In genomic region chr7:105531797-105532671, GRCh38 we compare ENCODE assay signal across 1 cellular context.
TF ChIP-seq lines count a peak whose summit lies in the region.

RINT1 (plus strand) TSS chr7:105532201; CDS start chr7:105532316, 115 bp downstream.

TF ChIP-seq in K562, 482 proteins besides CTCF, POLR2A, EP300 and RAD21 (continued from another document and continues in another):
- TF ChIP-seq MBD1 (CRISPR knock-in tag; IDR thresholded peaks at IDR 0.05) = no peak
- peak; percentile 96 for TF ChIP-seq MTA3 (IDR thresholded peaks at IDR 0.05; ENCODE audit: borderline replicate concordance)
- peak; percentile 78; the same call in 1 of the 2 replicates for TF ChIP-seq ELF2 (CRISPR knock-in tag; IDR thresholded peaks at IDR 0.05)
- peak; percentile 95 for TF ChIP-seq POLR2H (tag; IDR thresholded peaks at IDR 0.05; ENCODE audit: low read depth)
- TF ChIP-seq RUNX1 (IDR thresholded peaks at IDR 0.05; ENCODE audit: low read depth) = no peak
- TF ChIP-seq POLR2B (IDR thresholded peaks at IDR 0.05; ENCODE audit: low read depth, partially characterized antibody) = peak; percentile 99
- TF ChIP-seq SAP30 (IDR thresholded peaks at IDR 0.05; ENCODE audit: borderline replicate concordance, insufficient read depth, low read depth, low read length, poor library complexity, severe bottlenecking) = peak; percentile 94
- peak; percentile 93 for TF ChIP-seq NBN (IDR thresholded peaks at IDR 0.05; ENCODE audit: low read depth)
- TF ChIP-seq, protein P1, sequence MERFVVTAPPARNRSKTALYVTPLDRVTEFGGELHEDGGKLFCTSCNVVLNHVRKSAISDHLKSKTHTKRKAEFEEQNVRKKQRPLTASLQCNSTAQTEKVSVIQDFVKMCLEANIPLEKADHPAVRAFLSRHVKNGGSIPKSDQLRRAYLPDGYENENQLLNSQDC (CRISPR knock-in tag; IDR thresholded peaks at IDR 0.05) = no peak; the same call in 1 of the 2 replicates
- TF ChIP-seq RB1 (IDR thresholded peaks at IDR 0.05; ENCODE audit: low read depth) = peak; percentile 84
- TF ChIP-seq, protein P2, sequence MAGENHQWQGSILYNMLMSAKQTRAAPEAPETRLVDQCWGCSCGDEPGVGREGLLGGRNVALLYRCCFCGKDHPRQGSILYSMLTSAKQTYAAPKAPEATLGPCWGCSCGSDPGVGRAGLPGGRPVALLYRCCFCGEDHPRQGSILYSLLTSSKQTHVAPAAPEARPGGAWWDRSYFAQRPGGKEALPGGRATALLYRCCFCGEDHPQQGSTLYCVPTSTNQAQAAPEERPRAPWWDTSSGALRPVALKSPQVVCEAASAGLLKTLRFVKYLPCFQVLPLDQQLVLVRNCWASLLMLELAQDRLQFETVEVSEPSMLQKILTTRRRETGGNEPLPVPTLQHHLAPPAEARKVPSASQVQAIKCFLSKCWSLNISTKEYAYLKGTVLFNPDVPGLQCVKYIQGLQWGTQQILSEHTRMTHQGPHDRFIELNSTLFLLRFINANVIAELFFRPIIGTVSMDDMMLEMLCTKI (IDR thresholded peaks at IDR 0.05; ENCODE audit: partially characterized antibody) = no peak
- no peak for TF ChIP-seq PHF21A (IDR thresholded peaks at IDR 0.05; ENCODE audit: borderline replicate concordance, low read depth)
- TF ChIP-seq TCFL5 (CRISPR knock-in tag; conservative IDR thresholded peaks at IDR 0.05) = no peak
- TF ChIP-seq FOS (IDR thresholded peaks at IDR 0.05; ENCODE audit: extremely low read depth, insufficient read length) = no peak
- TF ChIP-seq NCOR1 (IDR thresholded peaks at IDR 0.05) = peak; percentile 54; the same call in 1 of the 2 replicates
- TF ChIP-seq NR2C2 (CRISPR knock-in tag; IDR thresholded peaks at IDR 0.05) = peak; percentile 79
- no peak for TF ChIP-seq NR2C2 (tag; IDR thresholded peaks at IDR 0.05)
- TF ChIP-seq ATF2 (CRISPR knock-in tag; IDR thresholded peaks at IDR 0.05) = no peak
- TF ChIP-seq ATF6 (CRISPR knock-in tag; IDR thresholded peaks at IDR 0.05) = peak; percentile 98
- TF ChIP-seq ZHX1 (conservative IDR thresholded peaks at IDR 0.05; ENCODE audit: low read length) = 0 out of 2 replicates have a peak, but pooled peaks have one; percentile 75
- TF ChIP-seq SAFB2 (IDR thresholded peaks at IDR 0.05; ENCODE audit: borderline replicate concordance, low read depth, low read length, severe bottlenecking) = no peak
- peak; percentile 69; the same call in 1 of the 2 replicates for TF ChIP-seq ZNF764 (CRISPR knock-in tag; IDR thresholded peaks at IDR 0.05; ENCODE audit: low read depth)
- no peak for TF ChIP-seq ZNF561 (CRISPR knock-in tag; conservative IDR thresholded peaks at IDR 0.05)
- no peak for TF ChIP-seq DACH1 (IDR thresholded peaks at IDR 0.05; ENCODE audit: partially characterized antibody)
- TF ChIP-seq MEIS2 (IDR thresholded peaks at IDR 0.05; ENCODE audit: partially characterized antibody) = peak; percentile 56
- no peak for TF ChIP-seq ZNF584 (CRISPR knock-in tag; IDR thresholded peaks at IDR 0.05; ENCODE audit: low read depth)
- TF ChIP-seq, protein P3, sequence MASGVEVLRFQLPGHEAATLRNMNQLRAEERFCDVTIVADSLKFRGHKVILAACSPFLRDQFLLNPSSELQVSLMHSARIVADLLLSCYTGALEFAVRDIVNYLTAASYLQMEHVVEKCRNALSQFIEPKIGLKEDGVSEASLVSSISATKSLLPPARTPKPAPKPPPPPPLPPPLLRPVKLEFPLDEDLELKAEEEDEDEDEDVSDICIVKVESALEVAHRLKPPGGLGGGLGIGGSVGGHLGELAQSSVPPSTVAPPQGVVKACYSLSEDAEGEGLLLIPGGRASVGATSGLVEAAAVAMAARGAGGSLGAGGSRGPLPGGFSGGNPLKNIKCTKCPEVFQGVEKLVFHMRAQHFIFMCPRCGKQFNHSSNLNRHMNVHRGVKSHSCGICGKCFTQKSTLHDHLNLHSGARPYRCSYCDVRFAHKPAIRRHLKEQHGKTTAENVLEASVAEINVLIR (CRISPR knock-in tag; IDR thresholded peaks at IDR 0.05) = no peak
- TF ChIP-seq BMI1 (IDR thresholded peaks at IDR 0.05; ENCODE audit: low read length) = no peak
- TF ChIP-seq UBTF (IDR thresholded peaks at IDR 0.05; ENCODE audit: borderline replicate concordance in 1 of 2, low read depth in 2 of 2, low read length in 2 of 2) = peak in 1 of 2 experiments; percentile 60; a peak in 3 of 4 replicates
- no peak for TF ChIP-seq NCOA2 (IDR thresholded peaks at IDR 0.05; ENCODE audit: partially characterized antibody in 2 of 2)
- TF ChIP-seq CEBPG (CRISPR knock-in tag; IDR thresholded peaks at IDR 0.05) = no peak
- no peak for TF ChIP-seq CEBPG (tag; conservative IDR thresholded peaks at IDR 0.05 in 1 of 2, IDR thresholded peaks at IDR 0.05 in 1 of 2)
- no peak for TF ChIP-seq XRCC4 (IDR thresholded peaks at IDR 0.05; ENCODE audit: extremely low read depth, insufficient read depth, insufficient read length)
- peak in 1 of 2 experiments; percentile 52; a peak in 2 of 4 replicates for TF ChIP-seq FOXK2 (conservative IDR thresholded peaks at IDR 0.05 in 1 of 2, IDR thresholded peaks at IDR 0.05 in 1 of 2; ENCODE audit: low read depth in 2 of 2)
- no peak for TF ChIP-seq BRCA1 (IDR thresholded peaks at IDR 0.05)
- TF ChIP-seq BRCA1 (CRISPR knock-in tag; IDR thresholded peaks at IDR 0.05) = no peak
- peak; percentile 82 for TF ChIP-seq ZBTB17 (CRISPR knock-in tag; IDR thresholded peaks at IDR 0.05)
- TF ChIP-seq ZNF239 (CRISPR knock-in tag; IDR thresholded peaks at IDR 0.05) = no peak
- no peak for TF ChIP-seq CEBPB (tag; IDR thresholded peaks at IDR 0.05)
- TF ChIP-seq NFYB (IDR thresholded peaks at IDR 0.05; ENCODE audit: extremely low read depth, insufficient read length) = no peak
- TF ChIP-seq CCNT2 (IDR thresholded peaks at IDR 0.05; ENCODE audit: borderline replicate concordance, extremely low read depth, insufficient read length, low read depth, low read length) = peak; percentile 37
- no peak for TF ChIP-seq HNRNPK (IDR thresholded peaks at IDR 0.05; ENCODE audit: low read depth, low read length, poor library complexity, severe bottlenecking)
- no peak for TF ChIP-seq CREBBP (IDR thresholded peaks at IDR 0.05; ENCODE audit: low read depth, low read length)
- peak; percentile 90 for TF ChIP-seq NKRF (IDR thresholded peaks at IDR 0.05; ENCODE audit: borderline replicate concordance)
- no peak for TF ChIP-seq TGIF2 (CRISPR knock-in tag; IDR thresholded peaks at IDR 0.05)
- TF ChIP-seq ZZZ3 (IDR thresholded peaks at IDR 0.05) = peak; percentile 76
- 0 out of 2 replicates have a peak, but pooled peaks have one; percentile 77 for TF ChIP-seq ZNF133 (CRISPR knock-in tag; IDR thresholded peaks at IDR 0.05)
- no peak for TF ChIP-seq ZNF79 (CRISPR knock-in tag; IDR thresholded peaks at IDR 0.05; ENCODE audit: low read depth)
- TF ChIP-seq, protein P4, sequence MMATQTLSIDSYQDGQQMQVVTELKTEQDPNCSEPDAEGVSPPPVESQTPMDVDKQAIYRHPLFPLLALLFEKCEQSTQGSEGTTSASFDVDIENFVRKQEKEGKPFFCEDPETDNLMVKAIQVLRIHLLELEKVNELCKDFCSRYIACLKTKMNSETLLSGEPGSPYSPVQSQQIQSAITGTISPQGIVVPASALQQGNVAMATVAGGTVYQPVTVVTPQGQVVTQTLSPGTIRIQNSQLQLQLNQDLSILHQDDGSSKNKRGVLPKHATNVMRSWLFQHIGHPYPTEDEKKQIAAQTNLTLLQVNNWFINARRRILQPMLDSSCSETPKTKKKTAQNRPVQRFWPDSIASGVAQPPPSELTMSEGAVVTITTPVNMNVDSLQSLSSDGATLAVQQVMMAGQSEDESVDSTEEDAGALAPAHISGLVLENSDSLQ (IDR thresholded peaks at IDR 0.05) = no peak; the same call in 1 of the 2 replicates
- TF ChIP-seq CTBP1 (IDR thresholded peaks at IDR 0.05; ENCODE audit: borderline replicate concordance) = peak; percentile 91
